1 cellular context compared by ENCODE assay signal in genomic region chr7:20653636-20654035, GRCh38.
TF ChIP-seq lines count a peak whose summit lies in the region.

No MANE protein-coding gene starts in this region.

TF ChIP-seq in GM23338, 12 proteins besides CTCF, POLR2A, EP300 and RAD21:
- no peak for TF ChIP-seq REST (IDR thresholded peaks at IDR 0.05; ENCODE audit: unreplicated experiment)
- no peak for TF ChIP-seq CREB1 (CRISPR knock-in tag; IDR thresholded peaks at IDR 0.05; ENCODE audit: low read depth)
- no peak for TF ChIP-seq ETS1 (IDR thresholded peaks at IDR 0.05)
- TF ChIP-seq ZNF114 (CRISPR knock-in tag; IDR thresholded peaks at IDR 0.05), result no peak
TF ChIP-seq in GM23338: peak in this region for 0.
